8 cellular contexts compared by ENCODE assay signal in genomic region chrX:48520976-48521352, GRCh38. TPM values are rescaled to one million over a fixed set of nuclear protein-coding genes. Genes with fewer than 3 reads are reported as not detected.
A peak's percentile ranks its signal among the peaks of the same experiment; 100 is the strongest.
DNase-seq lines count a peak whose midpoint lies in the region; ATAC-seq and TF ChIP-seq lines count a peak whose summit lies in the region.

No MANE protein-coding gene starts in this region.

- WGBS in heart right ventricle, 2 donors, result 44 to 47% methylated on average over 2 of the region's 2 CpGs
- 61 to 67% methylated on average over 1 to 2 of the region's 2 CpGs for WGBS in upper lobe of left lung, 2 donors

- no peaks in the 10 kb centered on the region for H3K27me3 ChIP-seq in heart right ventricle
- H3K27me3 ChIP-seq in upper lobe of left lung, result no peaks in the 10 kb centered on the region

- DNase-seq in heart right ventricle (no peak), Right ventricle myocardium inferior (ENCODE audit: missing footprints) (no peak), iPS-NIHi11 (ENCODE audit: low spot score) (peak; percentile 13), upper lobe of left lung (no peak), NOMO-1 treated with DMSO at 0.1 percent for 48 hours (lab: John Stamatoyannopoulos, UW; ENCODE audit: unreplicated experiment) (no peak)

- H3K27ac ChIP-seq in heart right ventricle, result peak overlapping the region in 7 of 10 donors; percentile 64 to 76 (median 71)
- H3K27ac ChIP-seq in VCaP, result peak overlapping the region; percentile 62
- peak overlapping the region in 2 of 4 donors; percentile 83 to 88 for H3K27ac ChIP-seq in upper lobe of left lung

- intact Hi-C loops in heart right ventricle (cut with DNase I) (no loop called here), Right ventricle myocardium inferior (cut with DNase I) (no loop called here)

- H3K4me3 ChIP-seq in heart right ventricle (peak overlapping the region in 8 of 10 donors; percentile 39 to 72 (median 62)), upper lobe of left lung (peak overlapping the region in 3 of 4 donors; percentile 58 to 68 (median 68))

- H3K36me3 ChIP-seq in heart right ventricle (peaks cover 0 to 11% (median 0%) of the 10 kb centered on the region in 9 donors), upper lobe of left lung (peaks cover 0 to 8% (median under 1%) of the 10 kb centered on the region in 4 donors)

- H3K4me1 ChIP-seq in heart right ventricle, result peaks cover 0 to 9% (median 3%) of the 10 kb centered on the region in 9 donors
- H3K4me1 ChIP-seq in upper lobe of left lung, result peaks cover 0 to 7% (median 5%) of the 10 kb centered on the region in 4 donors

- H3K9me3 ChIP-seq in heart right ventricle (no peaks in the 10 kb centered on the region), upper lobe of left lung (no peaks in the 10 kb centered on the region)

- ATAC-seq in heart right ventricle (no peak), Right ventricle myocardium inferior (no peak), upper lobe of left lung (ENCODE audit: low FRiP score in 2 of 2) (no peak), GM18909 (IDR thresholded peaks at IDR 0.05; ENCODE audit: poor library complexity, unreplicated experiment) (no peak), GM18520 (IDR thresholded peaks at IDR 0.05; ENCODE audit: unreplicated experiment) (no peak)

- no peak for TF ChIP-seq EP300 in upper lobe of left lung (IDR thresholded peaks at IDR 0.05)

- TF ChIP-seq POLR2A in upper lobe of left lung (IDR thresholded peaks at IDR 0.05), result no peak

- TF ChIP-seq CTCF in heart right ventricle (IDR thresholded peaks at IDR 0.05), result no peak
- TF ChIP-seq CTCF in VCaP (conservative IDR thresholded peaks at IDR 0.05), result no peak
- no peak for TF ChIP-seq CTCF in upper lobe of left lung (IDR thresholded peaks at IDR 0.05)

RNA-seq across cellular contexts. Expression of gene EBP, which starts 0.6 kb away (rescaled TPM):
- total RNA-seq in heart right ventricle, result 10 to 100 TPM; 35.1 to 76.0 (median 54.2) TPM
- polyA plus RNA-seq in heart right ventricle, result 100 to 1,000 TPM in 1 of 2 donors, 10 to 100 TPM in 1; 96.9 to 128 TPM
- total RNA-seq in Right ventricle myocardium inferior, result 54.1 TPM
- total RNA-seq in upper lobe of left lung, result 100 to 1,000 TPM in 2 of 6 donors, 10 to 100 TPM in 4; 21.0 to 101 (median 74.9) TPM

RNA-seq across cellular contexts. Expression of gene PORCN, which starts 12.2 kb away (rescaled TPM):
- total RNA-seq in heart right ventricle (10 to 100 TPM in 9 of 10 donors, 1 to 10 TPM in 1; 9.9 to 16.1 (median 13.0) TPM), Right ventricle myocardium inferior (13.5 TPM), upper lobe of left lung (10 to 100 TPM in 5 of 6 donors, 1 to 10 TPM in 1; 10.0 to 53.4 (median 14.3) TPM)
- polyA plus RNA-seq in heart right ventricle, result 10 to 100 TPM; 12.7 to 26.7 TPM

RNA-seq across cellular contexts. Expression of gene TBC1D25, which starts 18.6 kb away (rescaled TPM):
- total RNA-seq in heart right ventricle (10 to 100 TPM; 14.7 to 22.6 (median 18.7) TPM), Right ventricle myocardium inferior (20.5 TPM), upper lobe of left lung (10 to 100 TPM; 15.2 to 26.4 (median 18.8) TPM)
- 10 to 100 TPM in 1 of 2 donors, 1 to 10 TPM in 1; 6.1 to 11.1 TPM for polyA plus RNA-seq in heart right ventricle

RNA-seq across cellular contexts. Expression of gene FTSJ1, which starts 45.0 kb away (rescaled TPM):
- 10 to 100 TPM; 11.6 to 22.8 (median 12.9) TPM for total RNA-seq in heart right ventricle
- polyA plus RNA-seq in heart right ventricle, result 10 to 100 TPM; 25.2 to 46.1 TPM
- 15.7 TPM for total RNA-seq in Right ventricle myocardium inferior
- total RNA-seq in upper lobe of left lung, result 10 to 100 TPM; 25.2 to 49.1 (median 42.8) TPM

RNA-seq across cellular contexts. Expression of gene SLC38A5, which starts 50.9 kb away (rescaled TPM):
- 1 to 10 TPM in 7 of 10 donors, under 1 TPM in 3; 0.64 to 5.3 (median 1.7) TPM for total RNA-seq in heart right ventricle
- polyA plus RNA-seq in heart right ventricle, result 10 to 100 TPM in 1 of 2 donors, 1 to 10 TPM in 1; 2.6 to 15.4 TPM
- total RNA-seq in Right ventricle myocardium inferior, result 1.2 TPM
- 10 to 100 TPM; 10.2 to 32.4 (median 17.9) TPM for total RNA-seq in upper lobe of left lung
